10 cellular contexts compared by ENCODE assay signal in genomic region chr15:34855397-34855796, GRCh38.
DNase-seq lines count a peak whose midpoint lies in the region; TF ChIP-seq lines count a peak whose summit lies in the region.
"Had no signal": no experiment of that assay in that cellular context is flagged by ENCODE, and none has a peak within 500 bp of the region (broad histone marks: within the 10 kb centered on the region; RNA-seq: fewer than 3 reads in every experiment).

No MANE protein-coding gene starts in this region.

- peaks cover 12% of the 10 kb centered on the region for H3K4me1 ChIP-seq in mammary epithelial cell (ENCODE audit: insufficient read depth, low read length)
- H3K4me1 ChIP-seq in effector memory CD4-positive, alpha-beta T cell (ENCODE audit: control insufficient read depth, insufficient read depth, low read length, poor library complexity, severe bottlenecking), result no peaks in the 10 kb centered on the region

- H2AFZ ChIP-seq in mammary epithelial cell (ENCODE audit: low read depth, low read length), result no peak overlapping the region

- no peak for TF ChIP-seq CTCF in mammary epithelial cell (conservative IDR thresholded peaks at IDR 0.05 in 1 of 2, IDR thresholded peaks at IDR 0.05 in 1 of 2; ENCODE audit: extremely low read depth in 1 of 2, insufficient read depth in 1 of 2, low read depth in 1 of 2, low read length in 2 of 2)

- H3K4me3 ChIP-seq in mammary epithelial cell (replicated peaks in 1 of 3; ENCODE audit: insufficient read depth in 1 of 3, low read depth in 2 of 3, low read length in 3 of 3), result no peak overlapping the region
- H3K4me3 ChIP-seq in effector memory CD4-positive, alpha-beta T cell (ENCODE audit: insufficient read depth, low read depth, low read length, poor library complexity, severe bottlenecking), result no peak overlapping the region
- H3K4me3 ChIP-seq: psoas muscle, SJSA1 had no signal

- H3K79me2 ChIP-seq in mammary epithelial cell (ENCODE audit: insufficient read depth, low read length), result no peaks in the 10 kb centered on the region

- H4K20me1 ChIP-seq in mammary epithelial cell (ENCODE audit: insufficient read depth, low read length), result no peaks in the 10 kb centered on the region

- H3K27me3 ChIP-seq in mammary epithelial cell (ENCODE audit: insufficient read depth, low read length), result no peaks in the 10 kb centered on the region
- H3K27me3 ChIP-seq in effector memory CD4-positive, alpha-beta T cell (replicated peaks; ENCODE audit: control insufficient read depth, insufficient read depth, low read length, poor library complexity, severe bottlenecking), result no peaks in the 10 kb centered on the region
- H3K27me3 ChIP-seq: SJSA1 had no signal

- no peak overlapping the region for H3K9ac ChIP-seq in mammary epithelial cell (ENCODE audit: insufficient read depth, low read length)

- DNase-seq in Caki2 (ENCODE audit: low read depth) (peak; percentile 75), LHCN-M2 (ENCODE audit: low read depth) (peak; percentile 81), mammary epithelial cell (peak; percentile 56), lung microvascular endothelial cell (ENCODE audit: low read depth in 2 of 2) (peak; percentile 89 to 92), NCI-H510A treated with DMSO at 0.1 percent for 48 hours (lab: John Stamatoyannopoulos, UW) (no peak)
- no peak for DNase-seq in effector memory CD4-positive, alpha-beta T cell
- no peak for DNase-seq in activated CD8-positive, alpha-beta memory T cell treated with anti-CD3 and anti-CD28 coated beads for 24 hours
- DNase-seq: H7, psoas muscle had no signal

- dilution Hi-C loops in mammary epithelial cell (cut with HindIII; ENCODE audit: low sequenced_read_pairs), result no loop called here

- H3K4me2 ChIP-seq in mammary epithelial cell (ENCODE audit: insufficient read depth, low read depth, low read length), result no peak overlapping the region

- CTCF ChIA-PET in mammary epithelial cell (lab: Charles Lee; ENCODE audit: low non-redundant PET), result interaction anchor here (0.7 kb wide), 2 partner anchors 43 to 119 kb away, joined by 4 to 6 read pairs; no protein-coding TSS in a partner anchor

- in situ Hi-C loops in Caki2 (cut with HindIII; ENCODE audit: low pct_unique_long_range_greater_than_20kb, low sequenced_read_pairs) (no loop called here), mammary epithelial cell (cut with MboI; ENCODE audit: low sequenced_read_pairs in 2 of 2) (no loop called here)

- no TSS peak for BruUV-seq in mammary epithelial cell (replicated peaks; lab: Mats Ljungman, UMichigan)

- H3K9me3 ChIP-seq in mammary epithelial cell (replicated peaks; ENCODE audit: insufficient read depth, low read length), result no peaks in the 10 kb centered on the region
- no peaks in the 10 kb centered on the region for H3K9me3 ChIP-seq in effector memory CD4-positive, alpha-beta T cell (ENCODE audit: control insufficient read depth, low read length)
- H3K9me3 ChIP-seq: psoas muscle, SJSA1 had no signal

- no peak overlapping the region for H3K27ac ChIP-seq in mammary epithelial cell (ENCODE audit: insufficient read depth, low read depth, low read length)
- no peak overlapping the region for H3K27ac ChIP-seq in effector memory CD4-positive, alpha-beta T cell (ENCODE audit: insufficient read depth, low read length, poor library complexity, severe bottlenecking)
- H3K27ac ChIP-seq: psoas muscle, SJSA1 had no signal

- H3K36me3 ChIP-seq in mammary epithelial cell (ENCODE audit: insufficient read depth, low read length), result peaks cover 9% of the 10 kb centered on the region
- peaks cover 34% of the 10 kb centered on the region for H3K36me3 ChIP-seq in effector memory CD4-positive, alpha-beta T cell (ENCODE audit: control insufficient read depth, insufficient read depth, low read length)

- intact Hi-C loops in mammary epithelial cell (cut with micrococcal nuclease), result loop anchor here (10.0 kb wide), 1 partner anchor 61 kb away; the partner anchor contains the start of gene ACTC1

Comparison
In these comparisons a context has a peak if more than half of its experiments do, and no peak if none do; other contexts are left out.
1. DNase-seq: peak in Caki2 (single experiment), LHCN-M2 (single experiment), mammary epithelial cell (single experiment) and lung microvascular endothelial cell (2 of 2); none in NCI-H510A treated with DMSO at 0.1 percent for 48 hours (single experiment), effector memory CD4-positive, alpha-beta T cell (0 of 3) and activated CD8-positive, alpha-beta memory T cell treated with anti-CD3 and anti-CD28 coated beads for 24 hours (single experiment).